20 cellular contexts compared by ENCODE assay signal in genomic region chr17:3590768-3591167, GRCh38.
"Had no signal": no experiment of that assay in that cellular context is flagged by ENCODE, and none has a peak within 500 bp of the region (broad histone marks: within the 10 kb centered on the region; RNA-seq: fewer than 3 reads in every experiment).

No MANE protein-coding gene starts in this region.

- H3K27ac Mint-ChIP-seq: T-cell had no signal

- H3K4me1 ChIP-seq: Peyer's patch had no signal

- H3K9ac ChIP-seq: SK-N-SH had no signal

- H3K9me2 ChIP-seq: SK-N-SH had no signal

- H3K4me1 Mint-ChIP-seq: T-cell had no signal

- ATAC-seq: T-cell had no signal

- H3K4me3 Mint-ChIP-seq: T-cell had no signal

- H3K27ac ChIP-seq: PC-9, Peyer's patch had no signal

- H3K9me3 Mint-ChIP-seq: T-cell had no signal

- H3K27me3 Mint-ChIP-seq: T-cell had no signal

- H3K4me2 ChIP-seq: PC-9, SK-N-SH had no signal

- DNase-seq: KBM-7, MV-4-11, NCI-H1048, NCI-H1105, NCI-H1436 treated with DMSO at 0.1 percent for 48 hours, NCI-H1694, NCI-H187 treated with DMSO at 0.1 percent for 48 hours, NCI-H2029 treated with DMSO at 0.1 percent for 48 hours, NCI-H2227 treated with DMSO at 0.1 percent for 48 hours, NCI-H524 treated with DMSO at 0.1 percent for 48 hours, NCI-H69, NCI-H774, OCI-M1, PC-9, Peyer's patch, Right ventricle myocardium superior, SIG-M5, SK-N-SH, SW 1271, T-cell had no signal

- H2AFZ ChIP-seq: PC-9 had no signal

- H3K9me3 ChIP-seq: Peyer's patch, SK-N-SH had no signal

- H3K4me3 ChIP-seq: PC-9, Peyer's patch had no signal

- H3K27me3 ChIP-seq: Peyer's patch had no signal
